ENCODE assay signal across 19 cellular contexts in the genomic region with DNA sequence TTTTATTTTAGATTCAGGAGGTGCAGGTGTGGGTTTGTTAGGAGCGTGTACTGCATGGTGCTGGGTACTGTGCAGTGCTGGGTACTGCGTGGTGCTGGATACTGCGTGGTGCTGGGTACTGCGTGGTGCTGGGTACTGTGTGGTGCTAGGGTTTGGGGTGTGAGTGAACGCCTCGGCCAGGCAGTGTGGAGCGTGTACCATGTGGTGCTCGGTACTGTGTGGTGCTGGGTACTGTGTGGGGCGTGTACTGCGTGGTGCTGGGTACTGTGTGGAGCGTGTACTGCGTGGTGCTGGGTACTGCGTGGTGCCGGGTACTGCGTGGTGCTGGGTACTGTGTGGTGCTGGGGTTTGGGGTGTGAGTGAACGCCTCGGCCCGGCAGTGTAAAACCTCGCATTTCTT.
"Had no signal": no experiment of that assay in that cellular context is flagged by ENCODE, and none has a peak within 500 bp of the region (broad histone marks: within the 10 kb centered on the region; RNA-seq: fewer than 3 reads in every experiment).

No MANE protein-coding gene starts in this region.

- H3K36me3 ChIP-seq: colonic mucosa had no signal

- FAIRE-seq: TTC549 had no signal

- H3K9me3 ChIP-seq: colonic mucosa, gastrocnemius medialis, heart left ventricle, stomach had no signal

- H3K9me3 Mint-ChIP-seq: activated naive CD4-positive, alpha-beta T cell treated with anti-CD3 and anti-CD28 coated beads for 36 hours; activated T-helper 2 cell treated with anti-CD3 and anti-CD28 coated beads, Interferon-gamma antibody, Interleukin-2, Interleukin-4, amounts not matched to agents 10 μg/mL and 5 μg/mL and 100 μg/mL, durations not matched to agents 14 hours and 24 hours and 36 hours; central memory CD8-positive, alpha-beta T cell; immature natural killer cell; mesothelial cell of epicardium; nephron progenitor cell; T-helper 2 cell treated with Interferon-gamma antibody and Interleukin-4, amounts not matched to agents 5 μg/mL and 100 μg/mL, for 36 hours had no signal

- H3K27ac Mint-ChIP-seq: activated CD4-positive, alpha-beta T cell treated with anti-CD3 and anti-CD28 coated beads for 36 hours; activated naive CD4-positive, alpha-beta T cell treated with anti-CD3 and anti-CD28 coated beads for 36 hours; activated T-helper 2 cell treated with anti-CD3 and anti-CD28 coated beads, Interferon-gamma antibody, Interleukin-2, Interleukin-4, amounts not matched to agents 10 μg/mL and 5 μg/mL and 100 μg/mL, durations not matched to agents 14 hours and 24 hours and 36 hours; mesothelial cell of epicardium; nephron progenitor cell; T-helper 2 cell treated with Interferon-gamma antibody and Interleukin-4, amounts not matched to agents 5 μg/mL and 100 μg/mL, for 36 hours had no signal

- H3K4me3 ChIP-seq: colonic mucosa, gastrocnemius medialis, heart left ventricle, stomach had no signal

- H3K27me3 Mint-ChIP-seq: activated CD4-positive, alpha-beta T cell treated with anti-CD3 and anti-CD28 coated beads for 36 hours; central memory CD8-positive, alpha-beta T cell; progenitor cell of endocrine pancreas had no signal

- H3K4me1 Mint-ChIP-seq: central memory CD8-positive, alpha-beta T cell; immature natural killer cell had no signal

- H3K27me3 ChIP-seq: brain microvascular endothelial cell, colonic mucosa, gastrocnemius medialis, heart left ventricle, stomach had no signal

- H3K4me1 ChIP-seq: colonic mucosa, gastrocnemius medialis, stomach had no signal

- H3K27ac ChIP-seq: brain microvascular endothelial cell, colonic mucosa, gastrocnemius medialis, heart left ventricle, stomach had no signal

- DNase-seq: activated CD4-positive, alpha-beta T cell treated with anti-CD3 and anti-CD28 coated beads for 36 hours; activated CD4-positive, alpha-beta T cell treated with anti-CD3 and anti-CD28 coated beads, Interleukin-2, amount 50 U/mL, for 48 hours; activated naive CD4-positive, alpha-beta T cell treated with anti-CD3 and anti-CD28 coated beads for 36 hours; activated T-cell treated with anti-CD3 and anti-CD28 coated beads, Interleukin-2, amount 50 U/mL, for 1 hour; aorta; brain microvascular endothelial cell; colonic mucosa; gastrocnemius medialis; heart left ventricle; immature natural killer cell; nephron progenitor cell; stimulated activated CD4-positive, alpha-beta T cell treated with anti-CD3 and anti-CD28 coated beads, Interleukin-2, amount 100 ng/mL, for 24 hours; stomach had no signal

- ATAC-seq: activated CD4-positive, alpha-beta T cell treated with anti-CD3 and anti-CD28 coated beads for 36 hours; gastrocnemius medialis had no signal

- H3K4me3 Mint-ChIP-seq: activated CD4-positive, alpha-beta T cell treated with anti-CD3 and anti-CD28 coated beads for 36 hours; activated naive CD4-positive, alpha-beta T cell treated with anti-CD3 and anti-CD28 coated beads for 36 hours; central memory CD8-positive, alpha-beta T cell; immature natural killer cell; mesothelial cell of epicardium; nephron progenitor cell; T-helper 2 cell treated with Interferon-gamma antibody and Interleukin-4, amounts not matched to agents 5 μg/mL and 100 μg/mL, for 36 hours had no signal
